Comparison of ENCODE assay signal across 10 cellular contexts in genomic region chr5:138467711-138468132, GRCh38. TPM values are rescaled to one million over a fixed set of nuclear protein-coding genes. Genes with fewer than 3 reads are reported as not detected.
DNase-seq lines count a peak whose midpoint lies in the region; ATAC-seq and TF ChIP-seq lines count a peak whose summit lies in the region.
"Had no signal": no experiment of that assay in that cellular context is flagged by ENCODE, and none has a peak within 500 bp of the region (broad histone marks: within the 10 kb centered on the region; RNA-seq: fewer than 3 reads in every experiment).

No MANE protein-coding gene starts in this region.

- POLR2A ChIA-PET in AG04450 (lab: Yijun Ruan, JAX): no interaction called here
- POLR2A ChIA-PET in naive thymus-derived CD4-positive, alpha-beta T cell (lab: Charles Lee): interaction anchor here (0.6 to 0.8 kb wide), 2 partner anchors 25 to 388 kb away, joined by 3 to 5 read pairs; no protein-coding TSS in a partner anchor

- ATAC-seq in central memory CD8-positive, alpha-beta T cell (replicated peaks; ENCODE audit: extremely low read depth, poor library complexity, severe bottlenecking): no peak
- ATAC-seq in naive thymus-derived CD4-positive, alpha-beta T cell: no peak
- no peak for ATAC-seq in GM19467 (IDR thresholded peaks at IDR 0.05; ENCODE audit: unreplicated experiment)

- H3K4me3 ChIP-seq in AG04450 (ENCODE audit: low read depth, low read length): peak overlapping the region; percentile 94
- no peak overlapping the region for H3K4me3 ChIP-seq in naive thymus-derived CD4-positive, alpha-beta T cell (ENCODE audit: low read length)
- H3K4me3 ChIP-seq: cardiac muscle cell had no signal

- H3K36me3 Mint-ChIP-seq in HFFc6 (ENCODE audit: low read depth): peaks cover 26% of the 10 kb centered on the region
- peaks cover 15% of the 10 kb centered on the region for H3K36me3 Mint-ChIP-seq in central memory CD8-positive, alpha-beta T cell (ENCODE audit: insufficient read depth)
- H3K36me3 Mint-ChIP-seq in naive thymus-derived CD4-positive, alpha-beta T cell: peaks cover 0 to 19% (median 17%) of the 10 kb centered on the region in 5 donors

- peak overlapping the region; percentile 89 for H3K4me3 Mint-ChIP-seq in HFFc6
- H3K4me3 Mint-ChIP-seq in central memory CD8-positive, alpha-beta T cell: peak overlapping the region; percentile 83
- H3K4me3 Mint-ChIP-seq in naive thymus-derived CD4-positive, alpha-beta T cell: peak overlapping the region; percentile 78 to 93 (median 89)

- peaks cover 35% of the 10 kb centered on the region for H3K4me1 Mint-ChIP-seq in HFFc6 (ENCODE audit: low read depth)
- peaks cover 23% of the 10 kb centered on the region for H3K4me1 Mint-ChIP-seq in central memory CD8-positive, alpha-beta T cell
- peaks cover 17 to 26% (median 26%) of the 10 kb centered on the region in 7 donors for H3K4me1 Mint-ChIP-seq in naive thymus-derived CD4-positive, alpha-beta T cell

- H3K36me3 ChIP-seq in naive thymus-derived CD4-positive, alpha-beta T cell (ENCODE audit: control insufficient read depth in 2 of 3, insufficient read depth in 3 of 3, low read length in 3 of 3): peaks cover 0 to 8% (median 0%) of the 10 kb centered on the region in 3 experiments
- H3K36me3 ChIP-seq: cardiac muscle cell had no signal

- no peaks in the 10 kb centered on the region for H3K27me3 ChIP-seq in AG04450 (ENCODE audit: control insufficient read depth, insufficient read depth, low read length)
- no peaks in the 10 kb centered on the region for H3K27me3 ChIP-seq in naive thymus-derived CD4-positive, alpha-beta T cell (ENCODE audit: control insufficient read depth in 2 of 2, insufficient read depth in 2 of 2, low read length in 2 of 2)

- H3K9me3 ChIP-seq in AG04450 (ENCODE audit: control insufficient read depth, insufficient read depth, low read length): peaks cover 8% of the 10 kb centered on the region; the same call in 1 of the 2 replicates
- no peaks in the 10 kb centered on the region for H3K9me3 ChIP-seq in naive thymus-derived CD4-positive, alpha-beta T cell (ENCODE audit: control insufficient read depth in 2 of 3, low read length in 3 of 3)

- DNase-seq in AG04450 (ENCODE audit: low read depth, low spot score) (peak; percentile 18), HFFc6 (peak; percentile 22), NCI-H2029 treated with DMSO at 0.1 percent for 48 hours (lab: John Stamatoyannopoulos, UW) (no peak), NCI-H1092 treated with DMSO at 0.1 percent for 48 hours (lab: John Stamatoyannopoulos, UW) (no peak), CD1c-positive myeloid dendritic cell (ENCODE audit: extremely low spot score) (no peak)
- no peak for DNase-seq in central memory CD8-positive, alpha-beta T cell (ENCODE audit: low spot score in 2 of 2)
- DNase-seq in naive thymus-derived CD4-positive, alpha-beta T cell: no peak
- DNase-seq: RPMI8226 had no signal

- H3K4me1 ChIP-seq in naive thymus-derived CD4-positive, alpha-beta T cell (ENCODE audit: control insufficient read depth in 2 of 2, insufficient read depth in 2 of 2, low read length in 2 of 2): peaks cover 17 to 29% of the 10 kb centered on the region in 2 donors

- peaks cover 74% of the 10 kb centered on the region for H3K27me3 Mint-ChIP-seq in HFFc6 (ENCODE audit: insufficient read depth)
- no peaks in the 10 kb centered on the region for H3K27me3 Mint-ChIP-seq in central memory CD8-positive, alpha-beta T cell
- peaks cover 0 to 25% (median 0%) of the 10 kb centered on the region in 5 donors for H3K27me3 Mint-ChIP-seq in naive thymus-derived CD4-positive, alpha-beta T cell

- H3K27ac ChIP-seq in AG04450 (ENCODE audit: low read depth, low read length): peak overlapping the region; percentile 21
- no peak overlapping the region for H3K27ac ChIP-seq in naive thymus-derived CD4-positive, alpha-beta T cell (ENCODE audit: low read depth, low read length)
- H3K27ac ChIP-seq: cardiac muscle cell had no signal

- peak overlapping the region; percentile 97 for H3K27ac Mint-ChIP-seq in HFFc6
- peak overlapping the region; percentile 44 for H3K27ac Mint-ChIP-seq in central memory CD8-positive, alpha-beta T cell (ENCODE audit: low read depth)
- H3K27ac Mint-ChIP-seq in naive thymus-derived CD4-positive, alpha-beta T cell: peak overlapping the region in 6 of 9 donors; percentile 34 to 91 (median 74)

- intact Hi-C loops in naive thymus-derived CD4-positive, alpha-beta T cell (cut with micrococcal nuclease): loop anchor here (5.0 to 10.0 kb wide), 4 partner anchors 433 to 1647 kb away; partner anchors contain the start of genes FAM13B (in 1 of the 2), PROB1 (in 1 of the 2), PURA (in 1 of the 2) and UBE2D2 (in 1 of the 2)

- peaks cover 63% of the 10 kb centered on the region for H3K9me3 Mint-ChIP-seq in HFFc6
- no peaks in the 10 kb centered on the region for H3K9me3 Mint-ChIP-seq in central memory CD8-positive, alpha-beta T cell
- H3K9me3 Mint-ChIP-seq in naive thymus-derived CD4-positive, alpha-beta T cell: peaks cover 0 to 2% (median 0%) of the 10 kb centered on the region in 11 donors

- CTCF ChIA-PET in AG04450 (lab: Charles Lee): no interaction called here
- CTCF ChIA-PET in naive thymus-derived CD4-positive, alpha-beta T cell (lab: Charles Lee): no interaction called here

- TF ChIP-seq CTCF in AG04450 (IDR thresholded peaks at IDR 0.05; ENCODE audit: low read depth, low read length) (no peak), HFFc6 (IDR thresholded peaks at IDR 0.05) (no peak)

RNA-seq across cellular contexts. Expression of gene EGR1, which starts 2.4 kb away (rescaled TPM):
- 17.0 and 24.5 TPM in 2 replicates for polyA plus RNA-seq in AG04450 (2011; rRNA removed)
- polyA minus RNA-seq in AG04450 (2011; rRNA and poly(A)+ RNA removed): 32.1 and 36.9 TPM in 2 replicates
- total RNA-seq in HFFc6 (2021; fragmentation: NEBNext Ultra II Directional; extraction: Animal tissue kit (Norgen Biotek cat#: 25700)): 100 to 1,000 TPM in 5 of 6 experiments, 10 to 100 TPM in 1; 58.3 to 156 (median 135) TPM
- total RNA-seq in naive thymus-derived CD4-positive, alpha-beta T cell: 10 to 100 TPM in 3 of 5 experiments, under 1 TPM in 2; 0.57 to 68.6 (median 12.8) TPM
- polyA plus RNA-seq in naive thymus-derived CD4-positive, alpha-beta T cell: under 1 TPM in 1 of 2 donors, not detected in 1; 0.14 TPM

RNA-seq across cellular contexts. Expression of gene REEP2, which starts 28.9 kb away (rescaled TPM):
- 24.7 and 36.9 TPM in 2 replicates for polyA plus RNA-seq in AG04450 (2011; rRNA removed)
- 39.7 and 40.2 TPM in 2 replicates for polyA minus RNA-seq in AG04450 (2011; rRNA and poly(A)+ RNA removed)
- 10 to 100 TPM; 27.8 to 36.6 (median 33.2) TPM for total RNA-seq in HFFc6 (2021; fragmentation: NEBNext Ultra II Directional; extraction: Animal tissue kit (Norgen Biotek cat#: 25700))
- 1 to 10 TPM in 1 of 5 experiments, under 1 TPM in 1, not detected in 3; 0.94 to 1.2 TPM for total RNA-seq in naive thymus-derived CD4-positive, alpha-beta T cell
- not detected for polyA plus RNA-seq in naive thymus-derived CD4-positive, alpha-beta T cell

Comparison
In these comparisons a context has a peak if more than half of its experiments do, and no peak if none do; other contexts are left out.
1. DNase-seq: peak in AG04450 (single experiment) and HFFc6 (single experiment); none in central memory CD8-positive, alpha-beta T cell (0 of 2), naive thymus-derived CD4-positive, alpha-beta T cell (0 of 9), NCI-H2029 treated with DMSO at 0.1 percent for 48 hours (single experiment), NCI-H1092 treated with DMSO at 0.1 percent for 48 hours (single experiment) and CD1c-positive myeloid dendritic cell (single experiment).
2. H3K27ac Mint-ChIP-seq: peak in every context shown above with its lines; median percentile 97 in HFFc6; 74 in naive thymus-derived CD4-positive, alpha-beta T cell; 44 in central memory CD8-positive, alpha-beta T cell.
3. RNA of gene REEP2, which starts 28.9 kb away (total RNA-seq): 27.8 to 36.6 TPM in HFFc6; 0.94 to 1.2 TPM in naive thymus-derived CD4-positive, alpha-beta T cell; every median in the first group is over 10 times any median in the second.
4. Peak in every context shown above with its lines, with median percentiles within 50 percentile points of each other: H3K4me3 Mint-ChIP-seq.